Comparison of ENCODE assay signal across 36 cellular contexts in genomic region chr16:15515992-15516391, GRCh38.
"Had no signal": no experiment of that assay in that cellular context is flagged by ENCODE, and none has a peak within 500 bp of the region (broad histone marks: within the 10 kb centered on the region; RNA-seq: fewer than 3 reads in every experiment).

No MANE protein-coding gene starts in this region.

- H3K36me3 ChIP-seq: cardiac muscle cell had no signal

- H3K9me3 Mint-ChIP-seq: activated CD4-positive, alpha-beta T cell treated with anti-CD3 and anti-CD28 coated beads, Interleukin-2, amount 10 ng/mL, durations not matched to agents 7 days and 5 days; activated CD8-positive, alpha-beta T cell treated with anti-CD3 and anti-CD28 coated beads for 36 hours; activated naive CD4-positive, alpha-beta T cell treated with anti-CD3 and anti-CD28 coated beads, Interleukin-2, amount 10 ng/mL, durations not matched to agents 7 days and 5 days; activated naive CD4-positive, alpha-beta T cell treated with anti-CD3 and anti-CD28 coated beads, Interleukin-2, amount 50 U/mL, for 24 hours; activated naive CD8-positive, alpha-beta T cell treated with anti-CD3 and anti-CD28 coated beads, Interleukin-2, amount 10 ng/mL, durations not matched to agents 7 days and 5 days; activated naive CD8-positive, alpha-beta T cell treated with anti-CD3 and anti-CD28 coated beads, Interleukin-2, amount 50 U/mL, for 24 hours; activated T-cell treated with anti-CD3 and anti-CD28 coated beads, Interleukin-2, amount 50 U/mL, for 4 hours; activated T-cell treated with anti-CD3 and anti-CD28 coated beads, Interleukin-2, amount 50 U/mL, for 72 hours; activated T-helper 1 cell treated with anti-CD3 and anti-CD28 coated beads, Interleukin-12 subunit alpha, Interleukin-12 subunit beta, Interleukin-2, Interleukin-4 antibody, amounts not matched to agents 30 ng/mL and 10 ng/mL and 1 ng/mL, durations not matched to agents 14 hours and 24 hours and 36 hours; activated T-helper 17 cell treated with anti-CD3 and anti-CD28 coated beads, Interleukin-2, amount 50 U/mL, for 72 hours; brain; central memory CD8-positive, alpha-beta T cell; T-helper 1 cell treated with Interleukin-12 subunit alpha and Interleukin-12 subunit beta and Interleukin-4 antibody, amounts not matched to agents 30 μg/mL and 1 μg/mL, for 36 hours; T-helper 2 cell treated with Interferon-gamma antibody and Interleukin-4, amounts not matched to agents 5 μg/mL and 100 μg/mL, for 36 hours had no signal

- FAIRE-seq: bronchial epithelial cell, TTC549 had no signal

- DNase-seq: activated CD4-positive, alpha-beta T cell treated with anti-CD3 and anti-CD28 coated beads for 1 hour; activated CD4-positive, alpha-beta T cell treated with anti-CD3 and anti-CD28 coated beads for 36 hours; activated CD4-positive, alpha-beta T cell treated with anti-CD3 and anti-CD28 coated beads for 48 hours; activated CD4-positive, alpha-beta T cell treated with anti-CD3 and anti-CD28 coated beads, Interleukin-2, amount 10 ng/mL, durations not matched to agents 7 days and 5 days; activated CD4-positive, alpha-beta T cell treated with anti-CD3 and anti-CD28 coated beads, Interleukin-2, amount 50 U/mL, for 48 hours; activated CD4-positive, CD25-positive, alpha-beta regulatory T cell; activated CD8-positive, alpha-beta memory T cell treated with anti-CD3 and anti-CD28 coated beads, Interleukin-2, amount 50 U/mL, for 4 hours; activated CD8-positive, alpha-beta T cell treated with anti-CD3 and anti-CD28 coated beads for 36 hours; activated effector memory CD4-positive, alpha-beta T cell treated with anti-CD3 and anti-CD28 coated beads, Interleukin-2, amount 50 U/mL, for 16 hours; activated naive CD4-positive, alpha-beta T cell treated with anti-CD3 and anti-CD28 coated beads, Interleukin-2, amount 10 ng/mL, durations not matched to agents 7 days and 5 days; activated naive CD4-positive, alpha-beta T cell treated with Interleukin-2 at 50 U/mL for 16 hours; activated naive CD8-positive, alpha-beta T cell treated with anti-CD3 and anti-CD28 coated beads, Interleukin-2, amount 10 ng/mL, durations not matched to agents 7 days and 5 days; activated naive CD8-positive, alpha-beta T cell treated with anti-CD3 and anti-CD28 coated beads, Interleukin-2, amount 50 U/mL, for 24 hours; activated T-cell treated with anti-CD3 and anti-CD28 coated beads, Interleukin-2, amount 50 U/mL, for 4 hours; activated T-cell treated with anti-CD3 and anti-CD28 coated beads, Interleukin-2, amount 50 U/mL, for 72 hours; amygdala; anterior cingulate cortex; caudate nucleus; cerebellar nuclear complex; T-helper 1 cell; T-helper 2 cell; T-helper 9 cell had no signal

- H3K27me3 ChIP-seq: ascending aorta, cardiac muscle cell had no signal

- H3K27ac ChIP-seq: ascending aorta, cardiac muscle cell, VCaP had no signal

- H3K27ac Mint-ChIP-seq: activated CD4-positive, alpha-beta T cell treated with anti-CD3 and anti-CD28 coated beads for 36 hours; activated CD4-positive, alpha-beta T cell treated with anti-CD3 and anti-CD28 coated beads, Interleukin-2, amount 10 ng/mL, durations not matched to agents 7 days and 5 days; activated CD8-positive, alpha-beta T cell treated with anti-CD3 and anti-CD28 coated beads for 36 hours; activated naive CD4-positive, alpha-beta T cell treated with anti-CD3 and anti-CD28 coated beads, Interleukin-2, amount 10 ng/mL, durations not matched to agents 7 days and 5 days; activated naive CD4-positive, alpha-beta T cell treated with anti-CD3 and anti-CD28 coated beads, Interleukin-2, amount 50 U/mL, for 24 hours; activated naive CD8-positive, alpha-beta T cell; activated naive CD8-positive, alpha-beta T cell treated with anti-CD3 and anti-CD28 coated beads, Interleukin-2, amount 10 ng/mL, durations not matched to agents 7 days and 5 days; activated naive CD8-positive, alpha-beta T cell treated with anti-CD3 and anti-CD28 coated beads, Interleukin-2, amount 50 U/mL, for 24 hours; activated T-cell treated with anti-CD3 and anti-CD28 coated beads, Interleukin-2, amount 50 U/mL, for 72 hours; activated T-helper 1 cell treated with anti-CD3 and anti-CD28 coated beads, Interleukin-12 subunit alpha, Interleukin-12 subunit beta, Interleukin-2, Interleukin-4 antibody, amounts not matched to agents 30 ng/mL and 10 ng/mL and 1 ng/mL, durations not matched to agents 14 hours and 24 hours and 36 hours; activated T-helper 17 cell treated with anti-CD3 and anti-CD28 coated beads, Interleukin-2, amount 50 U/mL, for 72 hours; T-helper 1 cell treated with Interleukin-12 subunit alpha and Interleukin-12 subunit beta and Interleukin-4 antibody, amounts not matched to agents 30 μg/mL and 1 μg/mL, for 36 hours; T-helper 2 cell treated with Interferon-gamma antibody and Interleukin-4, amounts not matched to agents 5 μg/mL and 100 μg/mL, for 36 hours had no signal

- H3K27me3 Mint-ChIP-seq: activated CD4-positive, alpha-beta T cell treated with anti-CD3 and anti-CD28 coated beads for 36 hours; activated CD4-positive, alpha-beta T cell treated with anti-CD3 and anti-CD28 coated beads, Interleukin-2, amount 10 ng/mL, durations not matched to agents 7 days and 5 days; activated CD8-positive, alpha-beta T cell treated with anti-CD3 and anti-CD28 coated beads for 36 hours; activated naive CD4-positive, alpha-beta T cell treated with anti-CD3 and anti-CD28 coated beads, Interleukin-2, amount 50 U/mL, for 24 hours; activated naive CD8-positive, alpha-beta T cell; activated naive CD8-positive, alpha-beta T cell treated with anti-CD3 and anti-CD28 coated beads, Interleukin-2, amount 10 ng/mL, durations not matched to agents 7 days and 5 days; activated T-helper 17 cell treated with anti-CD3 and anti-CD28 coated beads, Interleukin-2, amount 50 U/mL, for 72 hours; brain; central memory CD8-positive, alpha-beta T cell had no signal

- H3K4me1 ChIP-seq: ascending aorta had no signal

- H3K4me3 ChIP-seq: ascending aorta, cardiac muscle cell had no signal

- H3K36me3 Mint-ChIP-seq: activated naive CD4-positive, alpha-beta T cell treated with anti-CD3 and anti-CD28 coated beads, Interleukin-2, amount 10 ng/mL, durations not matched to agents 7 days and 5 days; activated naive CD4-positive, alpha-beta T cell treated with anti-CD3 and anti-CD28 coated beads, Interleukin-2, amount 50 U/mL, for 24 hours; activated naive CD8-positive, alpha-beta T cell treated with anti-CD3 and anti-CD28 coated beads, Interleukin-2, amount 10 ng/mL, durations not matched to agents 7 days and 5 days had no signal

- H3K4me3 Mint-ChIP-seq: activated CD4-positive, alpha-beta T cell treated with anti-CD3 and anti-CD28 coated beads for 36 hours; activated CD4-positive, alpha-beta T cell treated with anti-CD3 and anti-CD28 coated beads, Interleukin-2, amount 10 ng/mL, durations not matched to agents 7 days and 5 days; activated CD8-positive, alpha-beta T cell treated with anti-CD3 and anti-CD28 coated beads for 36 hours; activated naive CD4-positive, alpha-beta T cell treated with anti-CD3 and anti-CD28 coated beads, Interleukin-2, amount 10 ng/mL, durations not matched to agents 7 days and 5 days; activated naive CD4-positive, alpha-beta T cell treated with anti-CD3 and anti-CD28 coated beads, Interleukin-2, amount 50 U/mL, for 24 hours; activated naive CD8-positive, alpha-beta T cell; activated naive CD8-positive, alpha-beta T cell treated with anti-CD3 and anti-CD28 coated beads, Interleukin-2, amount 10 ng/mL, durations not matched to agents 7 days and 5 days; activated naive CD8-positive, alpha-beta T cell treated with anti-CD3 and anti-CD28 coated beads, Interleukin-2, amount 50 U/mL, for 24 hours; activated T-cell treated with anti-CD3 and anti-CD28 coated beads, Interleukin-2, amount 50 U/mL, for 4 hours; activated T-cell treated with anti-CD3 and anti-CD28 coated beads, Interleukin-2, amount 50 U/mL, for 72 hours; activated T-helper 1 cell treated with anti-CD3 and anti-CD28 coated beads, Interleukin-12 subunit alpha, Interleukin-12 subunit beta, Interleukin-2, Interleukin-4 antibody, amounts not matched to agents 30 ng/mL and 10 ng/mL and 1 ng/mL, durations not matched to agents 14 hours and 24 hours and 36 hours; activated T-helper 17 cell treated with anti-CD3 and anti-CD28 coated beads, Interleukin-2, amount 50 U/mL, for 72 hours; brain; central memory CD8-positive, alpha-beta T cell; T-helper 1 cell treated with Interleukin-12 subunit alpha and Interleukin-12 subunit beta and Interleukin-4 antibody, amounts not matched to agents 30 μg/mL and 1 μg/mL, for 36 hours; T-helper 2 cell treated with Interferon-gamma antibody and Interleukin-4, amounts not matched to agents 5 μg/mL and 100 μg/mL, for 36 hours had no signal

- H3K9me3 ChIP-seq: ascending aorta had no signal

- H3K4me1 Mint-ChIP-seq: activated CD4-positive, alpha-beta T cell treated with anti-CD3 and anti-CD28 coated beads for 36 hours; activated naive CD4-positive, alpha-beta T cell treated with anti-CD3 and anti-CD28 coated beads, Interleukin-2, amount 50 U/mL, for 24 hours; activated T-helper 17 cell treated with anti-CD3 and anti-CD28 coated beads, Interleukin-2, amount 50 U/mL, for 72 hours; central memory CD8-positive, alpha-beta T cell had no signal

- ATAC-seq: activated CD4-positive, alpha-beta T cell treated with anti-CD3 and anti-CD28 coated beads for 36 hours; activated CD4-positive, CD25-positive, alpha-beta regulatory T cell treated with anti-CD3 and anti-CD28 coated beads, Interleukin-2, amount 50 U/mL, for 24 hours; activated CD8-positive, alpha-beta T cell treated with anti-CD3 and anti-CD28 coated beads for 36 hours; activated naive CD8-positive, alpha-beta T cell treated with anti-CD3 and anti-CD28 coated beads, Interleukin-2, amount 50 U/mL, for 24 hours; activated T-cell treated with anti-CD3 and anti-CD28 coated beads, Interleukin-2, amount 50 U/mL, for 4 hours; activated T-cell treated with anti-CD3 and anti-CD28 coated beads, Interleukin-2, amount 50 U/mL, for 72 hours; activated T-helper 17 cell treated with anti-CD3 and anti-CD28 coated beads, Interleukin-2, amount 50 U/mL, for 72 hours had no signal
